ENCODE assay signal across 23 cellular contexts in the genomic region with DNA sequence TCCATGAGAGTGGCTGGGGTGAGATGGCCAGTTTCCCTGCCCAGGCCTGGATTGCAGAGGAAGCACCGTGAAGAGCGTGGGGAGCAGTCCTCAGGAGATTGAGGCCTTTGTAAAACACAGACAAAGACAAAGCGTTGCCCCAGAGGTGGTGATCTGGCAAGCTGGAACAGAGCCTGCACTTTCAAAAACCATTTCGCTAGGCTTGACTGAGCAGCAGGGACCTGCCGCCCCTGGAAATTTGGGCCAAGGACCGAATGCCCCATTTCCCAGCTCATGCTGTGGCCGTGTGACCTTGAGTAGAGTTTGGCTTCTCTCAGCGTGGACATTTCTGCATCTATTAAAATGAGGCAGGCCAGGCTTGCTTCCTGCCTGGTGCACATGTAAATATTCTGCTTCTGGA.
"Had no signal": no experiment of that assay in that cellular context is flagged by ENCODE, and none has a peak within 500 bp of the region (broad histone marks: within the 10 kb centered on the region; RNA-seq: fewer than 3 reads in every experiment).

No MANE protein-coding gene starts in this region.

- H3K27me3 Mint-ChIP-seq: activated B cell treated with CpG ODN at 0.5 μM for 24 hours; activated CD4-positive, alpha-beta T cell treated with anti-CD3 and anti-CD28 coated beads, Interleukin-2, amount 10 ng/mL, durations not matched to agents 24 days and 14 days; activated naive CD8-positive, alpha-beta T cell treated with anti-CD3 and anti-CD28 coated beads for 36 hours; T-helper 17 cell had no signal

- H3K4me1 Mint-ChIP-seq: activated B cell treated with CpG ODN at 0.5 μM for 24 hours; activated CD4-positive, alpha-beta T cell treated with anti-CD3 and anti-CD28 coated beads, Interleukin-2, amount 10 ng/mL, durations not matched to agents 24 days and 14 days; activated naive CD4-positive, alpha-beta T cell treated with anti-CD3 and anti-CD28 coated beads, Interleukin-2, amount 10 ng/mL, durations not matched to agents 7 days and 5 days; activated naive CD8-positive, alpha-beta T cell treated with anti-CD3 and anti-CD28 coated beads for 36 hours; T-helper 17 cell had no signal

- H3K36me3 ChIP-seq: Peyer's patch, SJCRH30 had no signal

- H3K9me3 Mint-ChIP-seq: activated B cell treated with CpG ODN at 0.5 μM for 24 hours; activated CD4-positive, alpha-beta T cell treated with anti-CD3 and anti-CD28 coated beads, Interleukin-2, amount 10 ng/mL, durations not matched to agents 24 days and 14 days; activated naive CD4-positive, alpha-beta T cell treated with anti-CD3 and anti-CD28 coated beads, Interleukin-2, amount 10 ng/mL, durations not matched to agents 7 days and 5 days; activated naive CD8-positive, alpha-beta T cell treated with anti-CD3 and anti-CD28 coated beads for 36 hours; activated T-cell treated with anti-CD3 and anti-CD28 coated beads, Interleukin-2, amount 50 U/mL, for 72 hours; activated T-helper 2 cell treated with anti-CD3 and anti-CD28 coated beads, Interferon-gamma antibody, Interleukin-2, Interleukin-4, amounts not matched to agents 10 μg/mL and 5 μg/mL and 100 μg/mL, durations not matched to agents 14 hours and 24 hours and 36 hours had no signal

- H3K9me3 ChIP-seq: Peyer's patch, SJCRH30 had no signal

- H3K27me3 ChIP-seq: Peyer's patch, SJCRH30 had no signal

- H3K4me2 ChIP-seq: KMS-11 had no signal

- H3K27ac ChIP-seq: KMS-11, Peyer's patch, RWPE1, SJCRH30 had no signal

- H3K27ac Mint-ChIP-seq: activated B cell treated with CpG ODN at 0.5 μM for 24 hours; activated CD4-positive, alpha-beta T cell treated with anti-CD3 and anti-CD28 coated beads, Interleukin-2, amount 10 ng/mL, durations not matched to agents 24 days and 14 days; activated naive CD4-positive, alpha-beta T cell treated with anti-CD3 and anti-CD28 coated beads, Interleukin-2, amount 10 ng/mL, durations not matched to agents 7 days and 5 days; activated naive CD8-positive, alpha-beta T cell treated with anti-CD3 and anti-CD28 coated beads for 36 hours; activated T-cell treated with anti-CD3 and anti-CD28 coated beads, Interleukin-2, amount 50 U/mL, for 72 hours; activated T-helper 2 cell treated with anti-CD3 and anti-CD28 coated beads, Interferon-gamma antibody, Interleukin-2, Interleukin-4, amounts not matched to agents 10 μg/mL and 5 μg/mL and 100 μg/mL, durations not matched to agents 14 hours and 24 hours and 36 hours; T-helper 17 cell had no signal

- H3K4me3 ChIP-seq: Peyer's patch, SJCRH30 had no signal

- H3K9ac ChIP-seq: KMS-11 had no signal

- H3K36me3 Mint-ChIP-seq: activated naive CD4-positive, alpha-beta T cell treated with anti-CD3 and anti-CD28 coated beads, Interleukin-2, amount 10 ng/mL, durations not matched to agents 7 days and 5 days; activated naive CD8-positive, alpha-beta T cell treated with anti-CD3 and anti-CD28 coated beads for 36 hours had no signal

- H3K4me3 Mint-ChIP-seq: activated B cell treated with CpG ODN at 0.5 μM for 24 hours; activated CD4-positive, alpha-beta T cell treated with anti-CD3 and anti-CD28 coated beads, Interleukin-2, amount 10 ng/mL, durations not matched to agents 24 days and 14 days; activated naive CD4-positive, alpha-beta T cell treated with anti-CD3 and anti-CD28 coated beads, Interleukin-2, amount 10 ng/mL, durations not matched to agents 7 days and 5 days; activated naive CD8-positive, alpha-beta T cell treated with anti-CD3 and anti-CD28 coated beads for 36 hours; activated T-cell treated with anti-CD3 and anti-CD28 coated beads, Interleukin-2, amount 50 U/mL, for 72 hours; T-helper 17 cell had no signal

- DNase-seq: activated B cell treated with CpG ODN at 0.5 μM for 24 hours; activated CD4-positive, alpha-beta T cell treated with anti-CD3 and anti-CD28 coated beads for 1 hour; activated CD4-positive, alpha-beta T cell treated with anti-CD3 and anti-CD28 coated beads, Interleukin-2, amount 10 ng/mL, durations not matched to agents 24 days and 14 days; activated CD4-positive, alpha-beta T cell treated with anti-CD3 and anti-CD28 coated beads, Interleukin-2, amount 50 U/mL, for 48 hours; activated gamma-delta T cell treated with Interleukin-2 at 50 U/mL for 16 hours; activated naive CD4-positive, alpha-beta T cell treated with anti-CD3 and anti-CD28 coated beads, Interleukin-2, amount 10 ng/mL, durations not matched to agents 7 days and 5 days; activated naive CD8-positive, alpha-beta T cell treated with anti-CD3 and anti-CD28 coated beads for 36 hours; activated T-cell treated with anti-CD3 and anti-CD28 coated beads for 4 hours; activated T-cell treated with anti-CD3 and anti-CD28 coated beads, Interleukin-2, amount 50 U/mL, for 72 hours; central memory CD4-positive, alpha-beta T cell; NCI-H1105; NCI-H1436 treated with DMSO at 0.1 percent for 48 hours; NCI-H187; NCI-H510A treated with DMSO at 0.1 percent for 48 hours; NK-92 treated with Interleukin-12 subunit alpha and Interleukin-12 subunit beta, amount 100 ng/mL, for 24 hours; Peyer's patch; Right ventricle myocardium superior; SJCRH30; T-helper 17 cell; T-helper 9 cell had no signal

- H3K4me1 ChIP-seq: Peyer's patch, SJCRH30 had no signal

- ATAC-seq: activated T-cell treated with anti-CD3 and anti-CD28 coated beads, Interleukin-2, amount 50 U/mL, for 72 hours; T-helper 17 cell had no signal
